ENCODE assay signal across 9 cellular contexts in the genomic region with DNA sequence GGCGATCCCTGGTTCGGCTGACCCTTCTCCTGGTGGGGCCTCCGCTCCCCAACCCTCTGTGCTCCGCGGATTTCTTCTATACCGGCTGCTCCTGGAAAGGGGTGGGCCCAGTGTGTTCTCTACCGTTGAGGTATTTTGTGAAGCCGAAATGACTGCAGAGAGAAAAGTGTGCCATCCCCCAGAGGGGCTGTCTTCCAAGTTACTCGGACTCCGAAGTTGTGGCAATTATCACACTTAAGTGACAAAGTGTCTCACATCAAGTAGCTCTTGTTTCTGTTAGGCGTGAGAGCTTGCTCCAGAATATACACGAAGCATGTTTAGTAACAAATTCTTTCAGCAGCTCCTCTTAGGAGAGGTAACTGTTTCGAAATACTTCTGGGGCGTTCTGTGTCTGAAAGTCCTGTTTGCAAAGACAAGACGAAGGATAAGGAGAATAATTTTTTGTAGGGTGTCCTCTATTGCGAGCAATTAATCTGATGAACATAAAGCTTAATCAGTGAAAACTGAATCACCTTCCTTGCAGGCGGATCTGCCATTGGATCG. TPM values are rescaled to one million over a fixed set of nuclear protein-coding genes. Genes with fewer than 3 reads are reported as not detected.
DNase-seq lines count a peak whose midpoint lies in the region; ATAC-seq, FAIRE-seq and TF ChIP-seq lines count a peak whose summit lies in the region.
"Had no signal": no experiment of that assay in that cellular context is flagged by ENCODE, and none has a peak within 500 bp of the region (broad histone marks: within the 10 kb centered on the region; RNA-seq: fewer than 3 reads in every experiment).

No MANE protein-coding gene starts in this region.

- in situ Hi-C loops in astrocyte of the cerebellum (cut with HindIII; ENCODE audit: low sequenced_read_pairs) = no loop called here

- H3K36me3 ChIP-seq in right lobe of liver = no peaks in the 10 kb centered on the region
- H3K36me3 ChIP-seq in upper lobe of right lung = peaks cover 8% of the 10 kb centered on the region

- peaks cover 0 to 41% (median 19%) of the 10 kb centered on the region in 4 donors for H3K4me1 ChIP-seq in right lobe of liver
- peaks cover 38% of the 10 kb centered on the region for H3K4me1 ChIP-seq in upper lobe of right lung

- H3K9me3 Mint-ChIP-seq in activated naive CD4-positive, alpha-beta T cell treated with anti-CD3 and anti-CD28 coated beads, Interleukin-2, amount 10 ng/mL, durations not matched to agents 7 days and 5 days = no peaks in the 10 kb centered on the region

- H3K36me3 Mint-ChIP-seq in activated naive CD4-positive, alpha-beta T cell treated with anti-CD3 and anti-CD28 coated beads, Interleukin-2, amount 10 ng/mL, durations not matched to agents 7 days and 5 days = peaks cover 13% of the 10 kb centered on the region

- H3K27me3 ChIP-seq in right lobe of liver (no peaks in the 10 kb centered on the region), upper lobe of right lung (no peaks in the 10 kb centered on the region)

- DNase-seq in activated naive CD4-positive, alpha-beta T cell treated with anti-CD3 and anti-CD28 coated beads, Interleukin-2, amount 10 ng/mL, durations not matched to agents 7 days and 5 days = no peak
- no peak for DNase-seq in activated naive CD4-positive, alpha-beta T cell (lab: John Stamatoyannopoulos, UW)
- DNase-seq in astrocyte of the cerebellum (ENCODE audit: low read depth) (no peak), right lobe of liver (no peak), upper lobe of right lung (no peak), urothelium cell line (ENCODE audit: low spot score) (no peak), SHP77 treated with DMSO at 0.1 percent for 48 hours (lab: John Stamatoyannopoulos, UW) (no peak)
- no peak for DNase-seq in stimulated activated naive CD4-positive, alpha-beta T cell treated with Interleukin-2 at 50 U/mL for 16 hours (lab: John Stamatoyannopoulos, UW)

- intact Hi-C loops in right lobe of liver (cut with DNase I) = no loop called here
- intact Hi-C loops in upper lobe of right lung (cut with DNase I) = no loop called here

- H3K27ac Mint-ChIP-seq in activated naive CD4-positive, alpha-beta T cell treated with anti-CD3 and anti-CD28 coated beads, Interleukin-2, amount 10 ng/mL, durations not matched to agents 7 days and 5 days = peak overlapping the region; percentile 100

- H3K4me3 Mint-ChIP-seq in activated naive CD4-positive, alpha-beta T cell treated with anti-CD3 and anti-CD28 coated beads, Interleukin-2, amount 10 ng/mL, durations not matched to agents 7 days and 5 days = peak overlapping the region; percentile 99

- TF ChIP-seq CTCF in astrocyte of the cerebellum (IDR thresholded peaks at IDR 0.05; ENCODE audit: low read depth, low read length, missing control alignments) (no peak), right lobe of liver (IDR thresholded peaks at IDR 0.05) (no peak), upper lobe of right lung (IDR thresholded peaks at IDR 0.05) (no peak)

- H3K9me3 ChIP-seq in right lobe of liver (no peaks in the 10 kb centered on the region), upper lobe of right lung (no peaks in the 10 kb centered on the region)

- WGBS in right lobe of liver (ENCODE audit: insufficient coverage, low coverage, low lambda C conversion rate, missing lambda C conversion rate) = 1% methylated on average over 12 of the region's 18 CpGs

- peak overlapping the region; percentile 98 to 100 (median 99) for H3K27ac ChIP-seq in right lobe of liver
- H3K27ac ChIP-seq in upper lobe of right lung = peak overlapping the region; percentile 94

- peaks cover 50% of the 10 kb centered on the region for H3K4me1 Mint-ChIP-seq in activated naive CD4-positive, alpha-beta T cell treated with anti-CD3 and anti-CD28 coated beads, Interleukin-2, amount 10 ng/mL, durations not matched to agents 7 days and 5 days

- CTCF ChIA-PET in activated naive CD4-positive, alpha-beta T cell treated with anti-CD3 and anti-CD28 coated beads, Interleukin-2, amount 10 ng/mL, durations not matched to agents 7 days and 5 days (lab: Charles Lee) = interaction anchor here (1.0 to 1.7 kb wide), 3 partner anchors 42 to 210 kb away, joined by 3 to 7 read pairs (median 6); no protein-coding TSS in a partner anchor

- no peaks in the 10 kb centered on the region for H3K27me3 Mint-ChIP-seq in activated naive CD4-positive, alpha-beta T cell treated with anti-CD3 and anti-CD28 coated beads, Interleukin-2, amount 10 ng/mL, durations not matched to agents 7 days and 5 days

- FAIRE-seq in urothelium cell line (lab: Jason Lieb, UNC) = no peak

- ATAC-seq in right lobe of liver (no peak), upper lobe of right lung (no peak)

- H3K4me3 ChIP-seq in astrocyte of the cerebellum (ENCODE audit: low read depth, low read length) (peak overlapping the region; percentile 97), right lobe of liver (peak overlapping the region; percentile 72 to 92 (median 85)), upper lobe of right lung (peak overlapping the region; percentile 95)

- TF ChIP-seq POLR2A in right lobe of liver (IDR thresholded peaks at IDR 0.05) = no peak

RNA-seq across cellular contexts. Expression of a gene that starts 0.4 kb away (rescaled TPM):
- total RNA-seq in right lobe of liver (10 to 100 TPM in 5 of 6 experiments, 1 to 10 TPM in 1; 9.2 to 33.7 (median 18.5) TPM), upper lobe of right lung (15.0 TPM)

RNA-seq across cellular contexts. Expression of a gene that starts 0.9 kb away (rescaled TPM):
- total RNA-seq in right lobe of liver = 100 to 1,000 TPM in 4 of 6 experiments, 10 to 100 TPM in 2; 70.3 to 262 (median 143) TPM
- 192 TPM for total RNA-seq in upper lobe of right lung

RNA-seq across cellular contexts. Expression of a gene that starts 4.5 kb away (rescaled TPM):
- not detected for total RNA-seq in right lobe of liver
- total RNA-seq in upper lobe of right lung = not detected
- total RNA-seq: dermis microvascular lymphatic vessel endothelial cell had no signal

RNA-seq across cellular contexts. Expression of a gene that starts 38.2 kb away (rescaled TPM):
- total RNA-seq in right lobe of liver = 10 to 100 TPM; 10.9 to 15.5 (median 13.0) TPM
- 13.8 TPM for total RNA-seq in upper lobe of right lung
